In the genomic region with DNA sequence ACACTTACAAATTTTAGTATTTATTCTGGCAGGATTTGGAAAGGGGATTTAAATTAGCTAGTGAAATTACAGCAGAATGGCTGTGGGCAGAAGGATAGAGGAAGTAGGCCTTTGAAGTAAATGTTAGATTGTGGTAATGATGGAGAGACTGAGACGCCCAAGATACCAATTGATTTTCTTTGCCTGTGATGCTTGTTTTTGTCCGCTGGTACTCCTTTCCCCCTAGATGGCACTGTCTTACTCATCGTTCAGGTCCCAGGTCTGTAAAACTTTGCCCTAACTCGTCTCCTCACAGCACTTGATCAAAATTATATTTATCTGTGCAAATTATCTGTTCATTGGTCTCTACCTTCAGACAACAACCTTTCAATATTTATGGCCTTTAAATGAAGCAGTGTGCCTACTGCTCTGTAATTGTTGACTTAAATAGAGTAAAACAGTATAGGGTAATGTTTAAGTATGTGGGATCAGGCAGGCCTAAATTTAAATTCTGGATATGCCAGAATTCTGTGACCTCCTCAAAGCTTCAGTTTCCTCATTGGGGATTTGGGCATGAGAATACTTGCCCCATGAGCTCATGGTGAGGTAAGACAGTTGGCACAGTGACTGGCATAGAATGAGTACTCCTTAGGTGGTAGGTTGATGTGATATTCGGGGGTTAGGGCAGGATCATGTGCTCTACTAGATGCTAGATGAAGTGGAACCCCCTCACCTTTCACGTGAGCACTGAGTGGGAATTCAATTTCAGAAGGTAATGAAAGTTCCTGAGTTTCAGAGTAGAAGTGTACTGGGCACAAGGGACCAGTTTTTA, we compare ENCODE assay signal across 8 cellular contexts.
DNase-seq lines count a peak whose midpoint lies in the region; ATAC-seq, FAIRE-seq and TF ChIP-seq lines count a peak whose summit lies in the region.

No MANE protein-coding gene starts in this region.

- TF ChIP-seq CTCF in VCaP (conservative IDR thresholded peaks at IDR 0.05) (peak; percentile 86), foreskin fibroblast (IDR thresholded peaks at IDR 0.05; ENCODE audit: low read depth, low read length) (peak; percentile 19)

- peak overlapping the region; percentile 41 for H3K27ac ChIP-seq in VCaP

- peak overlapping the region; percentile 70 for H3K27ac Mint-ChIP-seq in activated T-cell treated with anti-CD3 and anti-CD28 coated beads, Interleukin-2, amount 50 U/mL, for 24 hours

- H3K36me3 Mint-ChIP-seq in activated T-cell treated with anti-CD3 and anti-CD28 coated beads, Interleukin-2, amount 50 U/mL, for 24 hours (ENCODE audit: low read depth), result peaks cover 32% of the 10 kb centered on the region

- H3K9me3 Mint-ChIP-seq in activated T-cell treated with anti-CD3 and anti-CD28 coated beads, Interleukin-2, amount 50 U/mL, for 24 hours, result no peaks in the 10 kb centered on the region

- no peak overlapping the region for H3K4me3 Mint-ChIP-seq in activated T-cell treated with anti-CD3 and anti-CD28 coated beads, Interleukin-2, amount 50 U/mL, for 24 hours

- peak; percentile 68 for ATAC-seq in GM21723 (IDR thresholded peaks at IDR 0.05; ENCODE audit: unreplicated experiment)

- no peaks in the 10 kb centered on the region for H3K27me3 Mint-ChIP-seq in activated T-cell treated with anti-CD3 and anti-CD28 coated beads, Interleukin-2, amount 50 U/mL, for 24 hours

- no peak overlapping the region for H3K4me3 ChIP-seq in foreskin fibroblast (ENCODE audit: low read depth in 1 of 2, low read length in 2 of 2)

- FAIRE-seq in urothelium cell line (lab: Jason Lieb, UNC), result no peak

- DNase-seq in activated T-cell treated with anti-CD3 and anti-CD28 coated beads, Interleukin-2, amount 50 U/mL, for 24 hours, result no peak
- DNase-seq in activated T-cell treated with anti-CD3 and anti-CD28 coated beads, Interleukin-2, amount 50 U/mL, for 1 hour, result no peak
- DNase-seq in HuH-7.5 (ENCODE audit: low spot score), result peak; percentile 32
- peak in 1 of 2 donors; percentile 50 for DNase-seq in foreskin fibroblast
- DNase-seq in urothelium cell line (ENCODE audit: low spot score), result peak; percentile 43
- no peak for DNase-seq in putamen (ENCODE audit: low spot score)

- peaks cover 76% of the 10 kb centered on the region for H3K4me1 Mint-ChIP-seq in activated T-cell treated with anti-CD3 and anti-CD28 coated beads, Interleukin-2, amount 50 U/mL, for 24 hours (ENCODE audit: low read depth)

Comparison
In these comparisons a context has a peak if more than half of its experiments do, and no peak if none do; other contexts are left out.
1. DNase-seq: peak in HuH-7.5 (single experiment) and urothelium cell line (single experiment); none in activated T-cell treated with anti-CD3 and anti-CD28 coated beads, Interleukin-2, amount 50 U/mL, for 24 hours (single experiment), activated T-cell treated with anti-CD3 and anti-CD28 coated beads, Interleukin-2, amount 50 U/mL, for 1 hour (single experiment) and putamen (single experiment).